In the genomic region with DNA sequence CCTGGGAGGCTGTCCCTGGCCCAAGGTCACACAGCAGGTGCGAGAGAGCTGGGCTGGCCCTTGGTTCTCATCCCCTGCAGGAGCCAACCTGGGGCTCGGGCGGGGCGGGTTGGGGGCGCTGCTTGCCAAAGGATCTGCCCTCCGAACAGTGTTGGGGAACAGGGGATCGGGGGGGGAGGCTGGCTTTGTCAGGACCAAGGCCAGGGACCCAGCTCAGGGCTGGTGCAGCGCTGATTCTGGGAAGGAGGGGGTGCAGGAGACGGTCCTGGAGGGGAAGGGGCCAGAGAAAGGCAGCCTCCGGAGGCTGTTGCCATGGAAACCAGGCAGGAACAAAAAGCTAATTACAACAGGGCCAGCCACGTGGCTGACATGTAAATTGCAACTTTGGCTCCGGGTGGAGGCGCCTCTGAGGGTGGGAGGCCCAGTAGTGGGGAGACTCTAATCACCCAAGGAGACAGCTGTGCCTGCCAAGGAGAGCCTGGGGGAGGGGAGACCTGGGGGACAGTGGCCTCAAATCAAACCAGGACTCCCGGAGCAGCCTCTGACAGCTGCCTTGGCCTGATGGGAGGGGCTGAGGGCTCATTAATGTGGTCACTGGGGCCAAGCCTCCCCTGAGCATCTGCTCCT, we compare ENCODE assay signal across 9 cellular contexts. TPM values are rescaled to one million over a fixed set of nuclear protein-coding genes. Genes with fewer than 3 reads are reported as not detected.
DNase-seq lines count a peak whose midpoint lies in the region; ATAC-seq and TF ChIP-seq lines count a peak whose summit lies in the region.
"Had no signal": no experiment of that assay in that cellular context is flagged by ENCODE, and none has a peak within 500 bp of the region (broad histone marks: within the 10 kb centered on the region; RNA-seq: fewer than 3 reads in every experiment).

No MANE protein-coding gene starts in this region.

- TF ChIP-seq CTCF in AG10803 (conservative IDR thresholded peaks at IDR 0.05; ENCODE audit: low read length): no peak; the same call in 1 of the 2 replicates
- no peak for TF ChIP-seq CTCF in GM20000 (IDR thresholded peaks at IDR 0.05; ENCODE audit: extremely low read depth, missing control alignments)
- TF ChIP-seq CTCF in OCI-LY3 (IDR thresholded peaks at IDR 0.05; ENCODE audit: low read depth, low read length): no peak
- no peak for TF ChIP-seq CTCF in cardiac fibroblast (IDR thresholded peaks at IDR 0.05; ENCODE audit: low read depth, low read length)
- TF ChIP-seq CTCF in mesothelial cell of epicardium (IDR thresholded peaks at IDR 0.05; ENCODE audit: unreplicated experiment): no peak
- TF ChIP-seq CTCF in GM13976 (IDR thresholded peaks at IDR 0.05; ENCODE audit: borderline replicate concordance, control extremely low read depth, extremely low read depth, insufficient read depth, missing control alignments): no peak

- H4K20me1 ChIP-seq in OCI-LY3 (ENCODE audit: insufficient read depth, low read length): no peaks in the 10 kb centered on the region

- in situ Hi-C loops in GM13976 (cut with MboI; ENCODE audit: low sequenced_read_pairs, unreplicated experiment): no loop called here

- H3K4me1 Mint-ChIP-seq in mesothelial cell of epicardium: peaks cover 16% of the 10 kb centered on the region

- no peaks in the 10 kb centered on the region for H3K36me3 Mint-ChIP-seq in mesothelial cell of epicardium

- H3K79me2 ChIP-seq in OCI-LY3 (ENCODE audit: low read length): no peaks in the 10 kb centered on the region

- H3K27me3 Mint-ChIP-seq in mesothelial cell of epicardium (ENCODE audit: low read depth): peaks cover 46% of the 10 kb centered on the region

- no peak overlapping the region for H3K9ac ChIP-seq in OCI-LY3 (ENCODE audit: low read length)

- H3K36me3 ChIP-seq in OCI-LY3 (replicated peaks; ENCODE audit: low read depth, low read length): no peaks in the 10 kb centered on the region

- H3K4me3 Mint-ChIP-seq in mesothelial cell of epicardium: peak overlapping the region; percentile 52

- no peaks in the 10 kb centered on the region for H3K9me3 ChIP-seq in OCI-LY3 (ENCODE audit: insufficient read depth, low read length)

- no peak overlapping the region for H2AFZ ChIP-seq in OCI-LY3 (ENCODE audit: low read depth, low read length)

- peak overlapping the region; percentile 92 for H3K4me2 ChIP-seq in OCI-LY3 (ENCODE audit: low read length)

- peaks cover 33% of the 10 kb centered on the region for H3K4me1 ChIP-seq in OCI-LY3 (ENCODE audit: low read length)

- DNase-seq in AG10803 (ENCODE audit: low read depth) (peak; percentile 43), GM20000 (ENCODE audit: low spot score) (peak; percentile 67), cardiac fibroblast (ENCODE audit: low read depth in 2 of 2) (peak; percentile 53 to 72), mesothelial cell of epicardium (ENCODE audit: low spot score in 2 of 2, unreplicated experiment in 2 of 2) (peak in 1 of 2 experiments; percentile 64), GM13976 (ENCODE audit: low spot score) (no peak), HT-29 (ENCODE audit: low spot score) (no peak)

- H3K4me3 ChIP-seq in AG10803 (ENCODE audit: low read length): peak overlapping the region; percentile 73
- peak overlapping the region; percentile 88 for H3K4me3 ChIP-seq in OCI-LY3 (ENCODE audit: low read length)
- peak overlapping the region; percentile 85 to 91 for H3K4me3 ChIP-seq in cardiac fibroblast (replicated peaks in 1 of 2; ENCODE audit: low read depth in 2 of 2, low read length in 2 of 2)

- no peak overlapping the region for H3K27ac Mint-ChIP-seq in mesothelial cell of epicardium
- H3K27ac Mint-ChIP-seq: immature natural killer cell had no signal

- H3K27me3 ChIP-seq in OCI-LY3 (ENCODE audit: low read depth, low read length): peaks cover 13% of the 10 kb centered on the region

- H3K27ac ChIP-seq in OCI-LY3 (ENCODE audit: low read length): no peak overlapping the region

- H3K9me3 Mint-ChIP-seq in mesothelial cell of epicardium: no peaks in the 10 kb centered on the region
- H3K9me3 Mint-ChIP-seq: immature natural killer cell had no signal

- ATAC-seq in HG03108 (IDR thresholded peaks at IDR 0.05; ENCODE audit: unreplicated experiment): no peak

RNA-seq across cellular contexts. Expression of gene TUBB3, which starts 1.3 kb away (rescaled TPM):
- 24.5 to 26.4 TPM (median 24.7 TPM) in 3 replicates for total RNA-seq in mesothelial cell of epicardium
- total RNA-seq in HT-29 (2014; rRNA removed; shearing (Covaris generic)): 8.7 and 8.8 TPM in 2 replicates

RNA-seq across cellular contexts. Expression of gene MC1R, which starts 5.7 kb away (rescaled TPM):
- total RNA-seq in mesothelial cell of epicardium: 6.7 to 7.5 TPM (median 7.5 TPM) in 3 replicates
- total RNA-seq in HT-29 (2014; rRNA removed; shearing (Covaris generic)): 5.2 and 5.3 TPM in 2 replicates

RNA-seq across cellular contexts. Expression of gene DEF8, which starts 24.1 kb away (rescaled TPM):
- total RNA-seq in mesothelial cell of epicardium: 70.9 to 74.2 TPM (median 74.1 TPM) in 3 replicates
- 207 and 227 TPM in 2 replicates for total RNA-seq in HT-29 (2014; rRNA removed; shearing (Covaris generic))

RNA-seq across cellular contexts. Expression of gene TCF25, which starts 51.0 kb away (rescaled TPM):
- 304 to 323 TPM (median 313 TPM) in 3 replicates for total RNA-seq in mesothelial cell of epicardium
- total RNA-seq in HT-29 (2014; rRNA removed; shearing (Covaris generic)): 136 and 161 TPM in 2 replicates

Comparison
In these comparisons a context has a peak if more than half of its experiments do, and no peak if none do; other contexts are left out.
1. DNase-seq: peak in AG10803 (single experiment), GM20000 (single experiment) and cardiac fibroblast (2 of 2); none in GM13976 (single experiment) and HT-29 (single experiment).
2. Peak in every context shown above with its lines, with median percentiles within 50 percentile points of each other: H3K4me3 ChIP-seq.